ENCODE assay signal across 8 cellular contexts in the genomic region with DNA sequence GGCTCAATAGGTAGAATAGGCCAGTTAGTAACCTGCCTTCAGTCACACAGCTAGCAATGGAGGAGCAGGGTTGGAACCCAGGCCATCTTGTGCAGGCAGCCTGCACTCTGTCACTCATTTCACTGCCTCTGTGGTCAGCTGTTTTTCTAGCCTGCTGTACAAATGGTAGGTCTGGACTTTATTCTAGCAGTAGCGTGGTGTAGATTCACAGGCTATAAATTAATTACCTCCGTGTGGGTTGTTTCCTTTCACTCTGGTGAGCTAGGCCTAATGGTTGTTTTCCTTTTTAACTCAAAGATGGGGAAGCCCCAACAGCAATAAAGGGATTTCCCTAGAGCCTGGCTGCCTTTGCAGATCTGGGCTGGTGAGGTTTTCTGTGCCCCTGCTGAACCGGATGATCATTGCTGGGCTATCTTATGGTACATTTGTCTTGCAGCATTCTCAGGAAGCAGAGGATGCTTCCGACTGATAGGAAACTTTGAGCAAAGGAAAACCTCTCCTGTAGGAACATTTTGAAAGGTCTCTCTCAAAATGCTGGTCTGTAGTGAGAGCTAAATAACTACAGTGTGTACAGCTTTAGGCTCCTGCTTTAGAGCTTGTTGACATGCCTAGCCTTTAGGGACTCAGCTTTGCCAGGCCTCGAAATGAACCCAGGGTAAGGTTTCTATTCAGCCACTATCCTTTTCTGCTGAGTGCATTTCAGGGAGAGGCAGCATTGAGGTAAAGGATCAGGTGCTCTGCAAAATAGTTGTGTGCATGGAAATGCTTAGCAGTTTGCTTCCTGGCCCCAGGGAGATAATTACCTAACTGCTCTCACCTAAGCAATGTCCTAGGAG.
DNase-seq lines count a peak whose midpoint lies in the region; ATAC-seq and TF ChIP-seq lines count a peak whose summit lies in the region.

No MANE protein-coding gene starts in this region.

- no peaks in the 10 kb centered on the region for H3K79me1 ChIP-seq in H9 (ENCODE audit: insufficient read depth, low read depth, low read length, poor library complexity, severe bottlenecking)

- H2AFZ ChIP-seq in H9 (ENCODE audit: low read length): no peak overlapping the region

- no peak overlapping the region for H3K23ac ChIP-seq in H9 (ENCODE audit: insufficient read length, low read depth, low read length)

- H3K4me1 Mint-ChIP-seq in activated naive CD4-positive, alpha-beta T cell treated with anti-CD3 and anti-CD28 coated beads, Interleukin-2, amount 10 ng/mL, durations not matched to agents 7 days and 5 days: peaks cover 19% of the 10 kb centered on the region
- H3K4me1 Mint-ChIP-seq in H9 (peaks cover 11 to 12% of the 10 kb centered on the region in 2 experiments), chondrocyte (ENCODE audit: low read depth) (peaks cover 14% of the 10 kb centered on the region)

- H4K91ac ChIP-seq in H9 (ENCODE audit: insufficient read length, low read depth, low read length): no peak overlapping the region

- H2BK120ac ChIP-seq in H9 (ENCODE audit: low read depth, low read length, poor library complexity, severe bottlenecking): no peak overlapping the region

- ATAC-seq in GM21515 (IDR thresholded peaks at IDR 0.05; ENCODE audit: unreplicated experiment): peak; percentile 94

- peaks cover 5% of the 10 kb centered on the region for H3K27me3 Mint-ChIP-seq in activated naive CD4-positive, alpha-beta T cell treated with anti-CD3 and anti-CD28 coated beads, Interleukin-2, amount 10 ng/mL, durations not matched to agents 7 days and 5 days
- no peaks in the 10 kb centered on the region for H3K27me3 Mint-ChIP-seq in H9 (ENCODE audit: low read depth)
- no peaks in the 10 kb centered on the region for H3K27me3 Mint-ChIP-seq in chondrocyte (ENCODE audit: low read depth)

- no peak overlapping the region for H3K4ac ChIP-seq in H9 (ENCODE audit: low read depth, low read length)

- H3K9me3 ChIP-seq in spleen: peaks cover 0 to 8% (median 3%) of the 10 kb centered on the region in 8 donors
- H3K9me3 ChIP-seq in H9 (ENCODE audit: control insufficient read depth, low read depth, low read length): no peaks in the 10 kb centered on the region

- H3T11ph ChIP-seq in H9 (ENCODE audit: low read length): no peak overlapping the region

- no peak for TF ChIP-seq POLR2A in spleen (IDR thresholded peaks at IDR 0.05)

- H3K4me3 ChIP-seq in spleen: no peak overlapping the region

- H3K27me3 ChIP-seq in spleen (replicated peaks in 1 of 7) (no peaks in the 10 kb centered on the region), H9 (ENCODE audit: insufficient read depth, low read length) (no peaks in the 10 kb centered on the region)

- H3K4me3 Mint-ChIP-seq in activated naive CD4-positive, alpha-beta T cell treated with anti-CD3 and anti-CD28 coated beads, Interleukin-2, amount 10 ng/mL, durations not matched to agents 7 days and 5 days: no peak overlapping the region
- H3K4me3 Mint-ChIP-seq in H9 (no peak overlapping the region), chondrocyte (ENCODE audit: unreplicated experiment) (no peak overlapping the region)

- H3K18ac ChIP-seq in H9 (ENCODE audit: insufficient read length, low read depth, low read length): no peak overlapping the region

- peaks cover 3% of the 10 kb centered on the region for H3K9me3 Mint-ChIP-seq in activated naive CD4-positive, alpha-beta T cell treated with anti-CD3 and anti-CD28 coated beads, Interleukin-2, amount 10 ng/mL, durations not matched to agents 7 days and 5 days
- H3K9me3 Mint-ChIP-seq in H9 (peaks cover 3 to 12% of the 10 kb centered on the region in 2 experiments; a peak in 4 of 5 replicates), chondrocyte (ENCODE audit: low read depth) (peaks cover 3% of the 10 kb centered on the region)

- no peaks in the 10 kb centered on the region for H3K23me2 ChIP-seq in H9 (ENCODE audit: insufficient read length, low read depth, low read length, poor library complexity, severe bottlenecking)

- H3K4me1 ChIP-seq in spleen: peaks cover 11 to 18% (median 13%) of the 10 kb centered on the region in 6 donors
- H3K4me1 ChIP-seq in H9 (ENCODE audit: insufficient read depth, low read length): no peaks in the 10 kb centered on the region

- DNase-seq in GM10248 (ENCODE audit: extremely low spot score): peak; percentile 64
- DNase-seq in KG1 (lab: John Stamatoyannopoulos, UW): peak; percentile 38
- DNase-seq in activated naive CD4-positive, alpha-beta T cell treated with anti-CD3 and anti-CD28 coated beads, Interleukin-2, amount 10 ng/mL, durations not matched to agents 7 days and 5 days: peak; percentile 54
- DNase-seq in stimulated activated CD4-positive, alpha-beta T cell treated with anti-CD3 and anti-CD28 coated beads, Interleukin-12 subunit alpha, Interleukin-12 subunit beta, amount 100 ng/mL, for 24 hours (ENCODE audit: low read depth in 2 of 2): peak; percentile 35 to 39
- DNase-seq in spleen: no peak
- no peak for DNase-seq in H9
- no peak for DNase-seq in chondrocyte (ENCODE audit: low spot score)

- peak overlapping the region; percentile 24 for H3K27ac Mint-ChIP-seq in activated naive CD4-positive, alpha-beta T cell treated with anti-CD3 and anti-CD28 coated beads, Interleukin-2, amount 10 ng/mL, durations not matched to agents 7 days and 5 days
- peak overlapping the region in 1 of 3 experiments; percentile 2; a peak in 1 of 7 replicates for H3K27ac Mint-ChIP-seq in H9
- no peak overlapping the region for H3K27ac Mint-ChIP-seq in chondrocyte (ENCODE audit: unreplicated experiment)

- no peak overlapping the region for H3K56ac ChIP-seq in H9 (ENCODE audit: insufficient read length, low read depth, low read length)

- no peak overlapping the region for H2BK12ac ChIP-seq in H9 (ENCODE audit: insufficient read length, low read depth, low read length)

- no peak overlapping the region for H3K4me2 ChIP-seq in H9 (ENCODE audit: insufficient read depth, insufficient read length, low read length)

- no peaks in the 10 kb centered on the region for H4K20me1 ChIP-seq in H9 (ENCODE audit: control insufficient read depth, insufficient read depth, insufficient read length)

- H2AK5ac ChIP-seq in H9 (ENCODE audit: insufficient read length, low read length): no peak overlapping the region

- no peak overlapping the region for H2BK15ac ChIP-seq in H9 (ENCODE audit: low read depth, low read length)

- CTCF ChIA-PET in GM10248 (lab: Yijun Ruan, JAX): interaction anchor here (0.8 to 3.7 kb wide), 17 partner anchors 8 to 180 kb away, joined by 3 to 25 read pairs (median 3); no protein-coding TSS in a partner anchor
- CTCF ChIA-PET in activated naive CD4-positive, alpha-beta T cell treated with anti-CD3 and anti-CD28 coated beads, Interleukin-2, amount 10 ng/mL, durations not matched to agents 7 days and 5 days (lab: Charles Lee): interaction anchor here (0.8 to 2.0 kb wide), 7 partner anchors 9 to 183 kb away, joined by 3 to 10 read pairs (median 4); no protein-coding TSS in a partner anchor

- no peaks in the 10 kb centered on the region for H3K36me3 ChIP-seq in spleen

- H3K79me2 ChIP-seq in H9 (ENCODE audit: insufficient read depth, low read length): no peaks in the 10 kb centered on the region

- POLR2A ChIA-PET in GM10248 (lab: Yijun Ruan, JAX): no interaction called here

- no peak overlapping the region for H4K8ac ChIP-seq in H9 (replicated peaks; ENCODE audit: insufficient read length, low read depth, low read length)

- no peak overlapping the region for H3K9ac ChIP-seq in H9 (ENCODE audit: extremely low read depth, insufficient read length, low read length)

- WGBS in spleen, 5 donors: 11 to 20% (median 12%) methylated on average over 5 of the region's 5 CpGs
- no CpG with 5 or more reads among the region's 5 CpGs for WGBS in H9 (ENCODE audit: extremely low coverage, insufficient read length, low lambda C conversion rate)

- H3K27ac ChIP-seq in spleen (peak overlapping the region in 1 of 8 donors; percentile 39), H9 (ENCODE audit: insufficient read length, low read depth, low read length) (no peak overlapping the region)

- H2BK5ac ChIP-seq in H9 (ENCODE audit: insufficient read length, low read length): no peak overlapping the region

- no peak overlapping the region for H3K14ac ChIP-seq in H9 (ENCODE audit: insufficient read depth, low read length)

- H2BK20ac ChIP-seq in H9 (ENCODE audit: low read depth, low read length, poor library complexity, severe bottlenecking): no peak overlapping the region

- peaks cover 6% of the 10 kb centered on the region for H3K36me3 Mint-ChIP-seq in activated naive CD4-positive, alpha-beta T cell treated with anti-CD3 and anti-CD28 coated beads, Interleukin-2, amount 10 ng/mL, durations not matched to agents 7 days and 5 days
- H3K36me3 Mint-ChIP-seq in H9 (ENCODE audit: insufficient read depth in 1 of 3, low read depth in 3 of 3) (peaks cover 10 to 16% (median 11%) of the 10 kb centered on the region in 3 experiments), chondrocyte (ENCODE audit: low read depth) (peaks cover 25% of the 10 kb centered on the region)

- H4K5ac ChIP-seq in H9 (ENCODE audit: insufficient read length, low read depth, low read length): no peak overlapping the region

- intact Hi-C loops in spleen (cut with DNase I; ENCODE audit: low total_unique reads): no loop called here

- TF ChIP-seq CTCF in GM10248 (IDR thresholded peaks at IDR 0.05; ENCODE audit: control extremely low read depth, extremely low read depth, low read depth, missing control alignments): no peak
- TF ChIP-seq CTCF in spleen (IDR thresholded peaks at IDR 0.05 in 8 of 11, conservative IDR thresholded peaks at IDR 0.05 in 3 of 11): no peak
- TF ChIP-seq CTCF in H9 (conservative IDR thresholded peaks at IDR 0.05): no peak
- TF ChIP-seq CTCF in chondrocyte (IDR thresholded peaks at IDR 0.05): no peak

Comparison
In these comparisons a context has a peak if more than half of its experiments do, and no peak if none do; other contexts are left out.
1. DNase-seq: peak in GM10248 (single experiment), KG1 (single experiment), activated naive CD4-positive, alpha-beta T cell treated with anti-CD3 and anti-CD28 coated beads, Interleukin-2, amount 10 ng/mL, durations not matched to agents 7 days and 5 days (single experiment) and stimulated activated CD4-positive, alpha-beta T cell treated with anti-CD3 and anti-CD28 coated beads, Interleukin-12 subunit alpha, Interleukin-12 subunit beta, amount 100 ng/mL, for 24 hours (2 of 2); none in spleen (single experiment), H9 (single experiment) and chondrocyte (single experiment).